In the genomic region with DNA sequence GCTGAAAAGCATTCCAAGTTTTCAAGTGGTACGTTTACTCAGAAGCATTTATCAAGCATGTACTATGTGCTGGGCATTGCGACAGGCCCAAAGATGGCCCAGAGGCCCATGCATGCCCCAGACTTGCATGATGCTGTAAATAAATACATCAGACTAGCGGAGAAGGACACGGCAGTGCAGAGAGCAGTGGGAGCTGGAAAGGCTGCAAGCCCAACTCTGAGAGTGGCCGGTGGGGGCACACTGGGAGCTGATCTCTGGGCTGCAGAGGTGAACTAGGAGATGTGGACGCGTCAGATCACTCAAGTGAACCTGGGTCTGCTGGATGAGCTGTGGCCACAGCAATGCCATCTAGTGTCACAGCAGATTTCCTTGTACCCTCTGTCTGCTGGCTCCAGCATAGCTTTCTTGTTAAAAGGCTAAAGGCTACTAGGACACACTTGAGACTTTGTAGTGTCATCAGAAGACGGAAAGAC, we compare ENCODE assay signal across 16 cellular contexts.
DNase-seq lines count a peak whose midpoint lies in the region; ATAC-seq, FAIRE-seq and TF ChIP-seq lines count a peak whose summit lies in the region.
"Had no signal": no experiment of that assay in that cellular context is flagged by ENCODE, and none has a peak within 500 bp of the region (broad histone marks: within the 10 kb centered on the region; RNA-seq: fewer than 3 reads in every experiment).

No MANE protein-coding gene starts in this region.

- no peak overlapping the region for H3K4me2 ChIP-seq in smooth muscle cell

- DNase-seq in H54 (ENCODE audit: insufficient read length, low spot score), result no peak
- no peak for DNase-seq in chondrocyte (ENCODE audit: low spot score)
- DNase-seq in left kidney (ENCODE audit: low read depth, low spot score), result peak; percentile 41
- DNase-seq in smooth muscle cell (lab: John Stamatoyannopoulos, UW; ENCODE audit: unreplicated experiment), result no peak
- DNase-seq in medulla oblongata (ENCODE audit: extremely low spot score), result no peak
- no peak for DNase-seq in NCI-H1436 (lab: John Stamatoyannopoulos, UW)
- DNase-seq: hypothalamus; NCI-H2081; ovary; stimulated activated CD8-positive, alpha-beta memory T cell treated with anti-CD3 and anti-CD28 coated beads, Interleukin-4, amount 100 ng/mL, for 48 hours had no signal

- H2AFZ ChIP-seq in smooth muscle cell (ENCODE audit: low read depth), result no peak overlapping the region

- peaks cover 100% of the 10 kb centered on the region for H4K20me1 ChIP-seq in smooth muscle cell (ENCODE audit: low read depth)

- H3K79me2 ChIP-seq in smooth muscle cell (ENCODE audit: low read depth), result peaks cover 100% of the 10 kb centered on the region

- WGBS in smooth muscle cell (ENCODE audit: low lambda C conversion rate), result 57% methylated on average over 8 of the region's 8 CpGs

- no peaks in the 10 kb centered on the region for H3K9me3 Mint-ChIP-seq in chondrocyte (ENCODE audit: low read depth)

- H3K4me1 Mint-ChIP-seq in chondrocyte (ENCODE audit: low read depth), result peaks cover 68% of the 10 kb centered on the region

- no peak overlapping the region for H3K4me3 ChIP-seq in smooth muscle cell
- H3K4me3 ChIP-seq: GM12878, ovary, vagina had no signal

- ATAC-seq in GM18858 (IDR thresholded peaks at IDR 0.05; ENCODE audit: unreplicated experiment) (no peak), GM18520 (IDR thresholded peaks at IDR 0.05; ENCODE audit: unreplicated experiment) (no peak)
- ATAC-seq: GM12878 had no signal

- H3K4me1 ChIP-seq in smooth muscle cell (ENCODE audit: low read depth), result no peaks in the 10 kb centered on the region

- TF ChIP-seq POLR2A in H54 (IDR thresholded peaks at IDR 0.05; ENCODE audit: low read depth, low read length), result no peak

- peak overlapping the region; percentile 78 for H3K27ac ChIP-seq in smooth muscle cell (ENCODE audit: low read depth)
- H3K27ac ChIP-seq: HL-60, ovary had no signal

- H3K9me3 ChIP-seq in smooth muscle cell (replicated peaks; ENCODE audit: low read depth), result no peaks in the 10 kb centered on the region
- H3K9me3 ChIP-seq: ovary, vagina had no signal

- peak; percentile 30 for FAIRE-seq in H54 (lab: Jason Lieb, UNC)
- FAIRE-seq: GM12878, GM19239 had no signal

- H3K27ac Mint-ChIP-seq in chondrocyte (ENCODE audit: unreplicated experiment), result peak overlapping the region; percentile 34

- H3F3A ChIP-seq in smooth muscle cell (ENCODE audit: low read depth), result peaks cover 8% of the 10 kb centered on the region

- H3K36me3 Mint-ChIP-seq in chondrocyte (ENCODE audit: low read depth), result peaks cover 23% of the 10 kb centered on the region

- TF ChIP-seq CTCF in chondrocyte (IDR thresholded peaks at IDR 0.05) (no peak), smooth muscle cell (IDR thresholded peaks at IDR 0.05; ENCODE audit: borderline replicate concordance, insufficient read depth, poor library complexity, severe bottlenecking) (no peak)

- no peak overlapping the region for H3K9ac ChIP-seq in smooth muscle cell (ENCODE audit: low read depth)

- H3K27me3 ChIP-seq in smooth muscle cell (ENCODE audit: low read depth), result no peaks in the 10 kb centered on the region
- H3K27me3 ChIP-seq: ovary, vagina had no signal

- H3K36me3 ChIP-seq in smooth muscle cell (ENCODE audit: low read depth), result peaks cover 4% of the 10 kb centered on the region
- H3K36me3 ChIP-seq: ovary, vagina had no signal

- no peaks in the 10 kb centered on the region for H3K27me3 Mint-ChIP-seq in chondrocyte (ENCODE audit: low read depth)

- H3K4me3 Mint-ChIP-seq in chondrocyte (ENCODE audit: unreplicated experiment), result no peak overlapping the region
